18 cellular contexts compared by ENCODE assay signal in genomic region chr10:80489371-80490112, GRCh38. TPM values are rescaled to one million over a fixed set of nuclear protein-coding genes. Genes with fewer than 3 reads are reported as not detected.
DNase-seq lines count a peak whose midpoint lies in the region; ATAC-seq, FAIRE-seq and TF ChIP-seq lines count a peak whose summit lies in the region.
"Had no signal": no experiment of that assay in that cellular context is flagged by ENCODE, and none has a peak within 500 bp of the region (broad histone marks: within the 10 kb centered on the region; RNA-seq: fewer than 3 reads in every experiment).

No MANE protein-coding gene starts in this region.

- peaks cover 11 to 58% (median 28%) of the 10 kb centered on the region in 3 donors for H3K36me3 Mint-ChIP-seq in naive thymus-derived CD8-positive, alpha-beta T cell

- H3K4me1 Mint-ChIP-seq in naive thymus-derived CD8-positive, alpha-beta T cell = peaks cover 66 to 100% (median 99%) of the 10 kb centered on the region in 4 donors

- no peak overlapping the region for H3K4me2 ChIP-seq in A549
- H3K4me2 ChIP-seq in BLaER1 treated with 17β-estradiol and CSF1 and Interleukin-3, amounts not matched to agents 10 nM and 100 nM = peak overlapping the region; percentile 90 to 99 (median 94); a peak in 21 of 22 replicates

- no peaks in the 10 kb centered on the region for H3K27me3 ChIP-seq in BLaER1 treated with 17β-estradiol and CSF1 and Interleukin-3, amounts not matched to agents 10 nM and 100 nM
- H3K27me3 ChIP-seq: ascending aorta, MG63 had no signal

- no peak for TF ChIP-seq EP300 in A549 (IDR thresholded peaks at IDR 0.05)

- H3K9me3 Mint-ChIP-seq in naive thymus-derived CD8-positive, alpha-beta T cell = no peaks in the 10 kb centered on the region

- peaks cover 48 to 73% (median 57%) of the 10 kb centered on the region in 11 experiments for H3K36me3 ChIP-seq in BLaER1 treated with 17β-estradiol and CSF1 and Interleukin-3, amounts not matched to agents 10 nM and 100 nM
- H3K36me3 ChIP-seq: MG63 had no signal

- peaks cover 99% of the 10 kb centered on the region for H3K4me1 ChIP-seq in A549
- H3K4me1 ChIP-seq in BLaER1 treated with 17β-estradiol and CSF1 and Interleukin-3, amounts not matched to agents 10 nM and 100 nM = peaks cover 100% of the 10 kb centered on the region in 10 experiments

- H3K4me3 Mint-ChIP-seq in naive thymus-derived CD8-positive, alpha-beta T cell = peak overlapping the region in 9 of 10 donors; percentile 18 to 91 (median 72)
- H3K4me3 Mint-ChIP-seq: activated B cell treated with CpG ODN at 0.5 μM for 24 hours, B cell had no signal

- H4K20me1 ChIP-seq in BLaER1 treated with 17β-estradiol and CSF1 and Interleukin-3, amounts not matched to agents 10 nM and 100 nM = peaks cover 0 to 29% (median 0%) of the 10 kb centered on the region in 11 experiments; a peak in 7 of 22 replicates

- no peak for TF ChIP-seq RAD21 in A549 (conservative IDR thresholded peaks at IDR 0.05 in 1 of 2, IDR thresholded peaks at IDR 0.05 in 1 of 2)

- peak overlapping the region; percentile 90 to 100 for H3K27ac ChIP-seq in A549
- peak overlapping the region; percentile 81 to 97 (median 92) for H3K27ac ChIP-seq in BLaER1 treated with 17β-estradiol and CSF1 and Interleukin-3, amounts not matched to agents 10 nM and 100 nM
- H3K27ac ChIP-seq: ascending aorta had no signal

- no peak overlapping the region for H3K4me3 ChIP-seq in A549
- peak overlapping the region in 5 of 10 experiments; percentile 3 to 62 (median 27); a peak in 6 of 20 replicates for H3K4me3 ChIP-seq in BLaER1 treated with 17β-estradiol and CSF1 and Interleukin-3, amounts not matched to agents 10 nM and 100 nM
- H3K4me3 ChIP-seq: ascending aorta, MG63 had no signal

- DNase-seq in A549 (ENCODE audit: low read depth in 1 of 2, low spot score in 1 of 2) = no peak
- DNase-seq in activated CD8-positive, alpha-beta memory T cell treated with anti-CD3 and anti-CD28 coated beads, Interleukin-2, amount 50 U/mL, for 48 hours = peak; percentile 49
- no peak for DNase-seq in naive thymus-derived CD8-positive, alpha-beta T cell
- DNase-seq in iPS-NIHi11 (ENCODE audit: low spot score) = no peak
- no peak for DNase-seq in NK-92 treated with Interleukin-12 subunit alpha and Interleukin-12 subunit beta, amount 100 ng/mL, for 24 hours (lab: John Stamatoyannopoulos, UW)
- DNase-seq: activated B cell treated with CpG ODN at 0.5 μM for 24 hours; foreskin fibroblast; MG63; NCI-H187; NCI-H226; RPMI8226; stimulated activated CD4-positive, alpha-beta T cell treated with anti-CD3 and anti-CD28 coated beads, Interleukin-2, amount 100 ng/mL, for 24 hours had no signal

- POLR2A ChIA-PET in A549 (lab: Yijun Ruan, JAX) = no interaction called here
- POLR2A ChIA-PET in naive thymus-derived CD8-positive, alpha-beta T cell (lab: Charles Lee) = interaction anchor here (9.3 to 13.9 kb wide), 2 partner anchors 11 to 24 kb away, joined by 205 to 643 read pairs; partner anchors contain the start of gene TSPAN14

- peak overlapping the region in 10 of 11 experiments; percentile 45 to 79 (median 66); a peak in 16 of 22 replicates for H3K9ac ChIP-seq in BLaER1 treated with 17β-estradiol and CSF1 and Interleukin-3, amounts not matched to agents 10 nM and 100 nM

- peak overlapping the region; percentile 83 to 98 (median 93) for H3K27ac Mint-ChIP-seq in naive thymus-derived CD8-positive, alpha-beta T cell
- H3K27ac Mint-ChIP-seq: activated B cell treated with CpG ODN at 0.5 μM for 24 hours, B cell had no signal

- H3K9me3 ChIP-seq in A549 = no peaks in the 10 kb centered on the region
- H3K9me3 ChIP-seq in BLaER1 treated with 17β-estradiol and CSF1 and Interleukin-3, amounts not matched to agents 10 nM and 100 nM (replicated peaks in 1 of 11) = 0 out of 22 replicates have a peak, but pooled peaks cover 0 to 3% (median 0%) of the 10 kb centered on the region in 11 experiments
- H3K9me3 ChIP-seq: ascending aorta, MG63 had no signal

- ATAC-seq in A549 (no peak), HG03095 (IDR thresholded peaks at IDR 0.05; ENCODE audit: unreplicated experiment) (no peak)
- ATAC-seq in naive thymus-derived CD8-positive, alpha-beta T cell = no peak

- no peak for TF ChIP-seq CTCF in A549 (IDR thresholded peaks at IDR 0.05)

- FAIRE-seq in A549 (lab: Jason Lieb, UNC) = no peak

- CTCF ChIA-PET in A549 (lab: Yijun Ruan, JAX) = interaction anchor here (0.8 to 1.7 kb wide), 7 partner anchors 8 to 173 kb away, joined by 3 to 7 read pairs (median 3); no protein-coding TSS in a partner anchor

- H3K27me3 Mint-ChIP-seq in naive thymus-derived CD8-positive, alpha-beta T cell = no peaks in the 10 kb centered on the region
- H3K27me3 Mint-ChIP-seq: activated B cell treated with CpG ODN at 0.5 μM for 24 hours, B cell had no signal

- WGBS in A549 (ENCODE audit: missing lambda C conversion rate) = 100% methylated on average over 2 of the region's 2 CpGs

- TF ChIP-seq POLR2A in A549 (IDR thresholded peaks at IDR 0.05; ENCODE audit: low read length) = no peak

TF ChIP-seq in A549, 52 proteins besides CTCF, POLR2A, EP300 and RAD21:
- TF ChIP-seq E2F6 (IDR thresholded peaks at IDR 0.05; ENCODE audit: borderline replicate concordance, low read depth) (no peak), MAX (IDR thresholded peaks at IDR 0.05) (no peak), JUNB (IDR thresholded peaks at IDR 0.05) (no peak), CBX8 (IDR thresholded peaks at IDR 0.05) (no peak), EHF (CRISPR knock-in tag; IDR thresholded peaks at IDR 0.05) (no peak), HMGXB4 (CRISPR knock-in tag; IDR thresholded peaks at IDR 0.05; ENCODE audit: borderline replicate concordance) (no peak), FOSL2 (IDR thresholded peaks at IDR 0.05) (no peak), FOSL2 (CRISPR knock-in tag; IDR thresholded peaks at IDR 0.05) (no peak), PBX3 (IDR thresholded peaks at IDR 0.05) (no peak), SMC3 (IDR thresholded peaks at IDR 0.05) (no peak), MAFK (IDR thresholded peaks at IDR 0.05; ENCODE audit: partially characterized antibody) (no peak), TFCP2L1 (CRISPR knock-in tag; IDR thresholded peaks at IDR 0.05) (no peak), FOXS1 (CRISPR knock-in tag; IDR thresholded peaks at IDR 0.05) (no peak), ESRRA (IDR thresholded peaks at IDR 0.05; ENCODE audit: borderline replicate concordance, low read length) (no peak), RNF2 (IDR thresholded peaks at IDR 0.05; ENCODE audit: borderline replicate concordance, low read depth) (no peak), JUN (IDR thresholded peaks at IDR 0.05) (no peak), CHD4 (IDR thresholded peaks at IDR 0.05; ENCODE audit: borderline replicate concordance) (no peak), RARB (CRISPR knock-in tag; IDR thresholded peaks at IDR 0.05) (no peak), RFX5 (IDR thresholded peaks at IDR 0.05) (no peak)

RNA-seq across cellular contexts. Expression of gene TSPAN14, which starts 35.4 kb away (rescaled TPM):
- polyA plus RNA-seq in A549 (2011; rRNA removed) (87.0 and 97.1 TPM in 2 replicates), A549 (2017; fragmentation: RNase III; extraction: RNeasy Plus Mini Kit Qiagen cat#74134 plus additional on column Dnase treatment) (101 to 124 TPM (median 121 TPM) in 3 replicates)
- polyA plus RNA-seq in A549 (2012; cell fraction: cytosol; rRNA removed) = 119 and 152 TPM in 2 replicates
- 147 and 164 TPM in 2 replicates for polyA plus RNA-seq in A549 (2012; cell fraction: nucleus; rRNA removed)
- 68.4 and 91.9 TPM in 2 replicates for polyA minus RNA-seq in A549 (2011; rRNA and poly(A)+ RNA removed)
- total RNA-seq in naive thymus-derived CD8-positive, alpha-beta T cell = 100 to 1,000 TPM; 163 to 165 TPM
- polyA plus RNA-seq in naive thymus-derived CD8-positive, alpha-beta T cell = 100 to 1,000 TPM; 152 to 293 (median 155) TPM

RNA-seq across cellular contexts. Expression of gene SH2D4B, which starts 48.2 kb away (rescaled TPM):
- 0.01 and 0.04 TPM in 2 replicates for polyA plus RNA-seq in A549 (2011; rRNA removed)
- 0.01 TPM in 1 of 2 replicates, not detected in the other for polyA plus RNA-seq in A549 (2012; cell fraction: cytosol; rRNA removed)
- 0.02 and 0.04 TPM in 2 replicates for polyA plus RNA-seq in A549 (2012; cell fraction: nucleus; rRNA removed)
- polyA plus RNA-seq in A549 (2017; fragmentation: RNase III; extraction: RNeasy Plus Mini Kit Qiagen cat#74134 plus additional on column Dnase treatment) = 0.03 to 0.12 TPM (median 0.03 TPM) in 3 replicates
- 0.10 and 0.25 TPM in 2 replicates for polyA minus RNA-seq in A549 (2011; rRNA and poly(A)+ RNA removed)
- total RNA-seq in naive thymus-derived CD8-positive, alpha-beta T cell = under 1 TPM; 0.11 to 0.36 TPM
- polyA plus RNA-seq in naive thymus-derived CD8-positive, alpha-beta T cell = not detected
- total RNA-seq: activated B cell treated with CpG ODN at 0.5 μM for 24 hours, ascending aorta, endothelial cell of umbilical vein, osteocyte had no signal
- polyA plus RNA-seq: endothelial cell of umbilical vein had no signal
